In genomic region chr2:134282638-134283400, GRCh38 we compare ENCODE assay signal across 8 cellular contexts. TPM values are rescaled to one million over a fixed set of nuclear protein-coding genes. Genes with fewer than 3 reads are reported as not detected.
DNase-seq lines count a peak whose midpoint lies in the region; ATAC-seq, FAIRE-seq and TF ChIP-seq lines count a peak whose summit lies in the region.

No MANE protein-coding gene starts in this region.

- 6% methylated on average over 4 of the region's 4 CpGs for WGBS in GM12878 (ENCODE audit: insufficient coverage, insufficient replicate concordance, low lambda C conversion rate, missing lambda C conversion rate)

- CTCF ChIA-PET in GM12878 (lab: Yijun Ruan, JAX) = interaction anchor here (0.8 to 2.6 kb wide), 16 partner anchors 8 to 396 kb away, joined by 3 to 15 read pairs (median 4); partner anchors contain the start of gene MGAT5

- H3K4me1 ChIP-seq in GM12878 (ENCODE audit: control insufficient read depth, insufficient read depth, low read length) = peaks cover 87% of the 10 kb centered on the region
- H3K4me1 ChIP-seq in ascending aorta = peaks cover 0 to 6% of the 10 kb centered on the region in 2 donors

- POLR2A ChIA-PET in GM12878 (lab: Charles Lee) = interaction anchor here (0.6 to 1.0 kb wide), 5 partner anchors 9 to 167 kb away, joined by 3 to 8 read pairs (median 4); no protein-coding TSS in a partner anchor

- peak; percentile 90 for ATAC-seq in GM21515 (IDR thresholded peaks at IDR 0.05; ENCODE audit: unreplicated experiment)
- peak; percentile 91 for ATAC-seq in GM12878

- no peak overlapping the region; the same call in 1 of the 2 replicates for H3K4me3 ChIP-seq in GM12864 (ENCODE audit: low read depth, low read length)
- H3K4me3 ChIP-seq in Jurkat, Clone E6-1 (ENCODE audit: low read length) = no peak overlapping the region
- peak overlapping the region; percentile 47 for H3K4me3 ChIP-seq in GM12878
- H3K4me3 ChIP-seq in ascending aorta = no peak overlapping the region

- peaks cover 76% of the 10 kb centered on the region for H3K79me2 ChIP-seq in GM12878 (ENCODE audit: control insufficient read depth, insufficient read depth, low read length)

- TF ChIP-seq POLR2A in GM12878 (IDR thresholded peaks at IDR 0.05; ENCODE audit: low read depth, low read length) = 0 out of 2 replicates have a peak, but pooled peaks have one; percentile 40

- H3K36me3 ChIP-seq in GM12878 (ENCODE audit: control insufficient read depth in 2 of 2, insufficient read depth in 2 of 2, low read length in 1 of 2) (peaks cover 2 to 12% of the 10 kb centered on the region in 2 experiments; a peak in 2 of 4 replicates), ascending aorta (no peaks in the 10 kb centered on the region)

- DNase-seq in GM12864 (ENCODE audit: low read depth) = peak; percentile 94
- peak; percentile 90 for DNase-seq in Jurkat, Clone E6-1 (ENCODE audit: low read depth, low spot score)
- DNase-seq in GM12878 (ENCODE audit: low read depth, low spot score) = peak; percentile 96
- no peak for DNase-seq in NCI-H2107 treated with DMSO at 0.1 percent for 48 hours (lab: John Stamatoyannopoulos, UW; ENCODE audit: unreplicated experiment)
- DNase-seq in DMS79 (lab: John Stamatoyannopoulos, UW) = no peak
- DNase-seq in SK-N-DZ (ENCODE audit: low spot score) = no peak
- DNase-seq in ascending aorta (ENCODE audit: low spot score in 2 of 2) = no peak

- SMC1A ChIA-PET in GM12878 (lab: Charles Lee; ENCODE audit: uncharacterized antibody, unreplicated experiment) = interaction anchor here (0.6 to 3.9 kb wide), 24 partner anchors 8 to 164 kb away, joined by 3 to 36 read pairs (median 5); partner anchors contain the start of gene MGAT5

- peak overlapping the region; percentile 95 for H3K27ac ChIP-seq in GM12878 (ENCODE audit: control insufficient read depth, insufficient read depth)
- H3K27ac ChIP-seq in ascending aorta = no peak overlapping the region

- H4K20me1 ChIP-seq in GM12878 (ENCODE audit: control insufficient read depth, insufficient read depth) = no peaks in the 10 kb centered on the region

- TF ChIP-seq EP300 in GM12878 (IDR thresholded peaks at IDR 0.05; ENCODE audit: borderline replicate concordance in 1 of 2, control insufficient read depth in 1 of 2, low read depth in 2 of 2, low read length in 2 of 2) = peak; percentile 89 to 90

- H3K9me3 ChIP-seq in GM12878 (replicated peaks; ENCODE audit: control insufficient read depth, insufficient read depth, low read length) (no peaks in the 10 kb centered on the region), ascending aorta (no peaks in the 10 kb centered on the region)

- no peak for TF ChIP-seq RAD21 in GM12878 (IDR thresholded peaks at IDR 0.05; ENCODE audit: insufficient read depth, low read depth, low read length)

- peak; percentile 79 for FAIRE-seq in GM12878 (lab: Jason Lieb, UNC)

- RAD21 ChIA-PET in GM12878 (lab: Charles Lee; ENCODE audit: unreplicated experiment) = interaction anchor here (0.7 to 3.4 kb wide), 26 partner anchors 9 to 164 kb away, joined by 3 to 27 read pairs (median 6); partner anchors contain the start of gene MGAT5

- TF ChIP-seq CTCF in GM12864 (IDR thresholded peaks at IDR 0.05; ENCODE audit: low read depth, low read length, missing control alignments) = no peak
- TF ChIP-seq CTCF in GM12878 (IDR thresholded peaks at IDR 0.05 in 2 of 3, conservative IDR thresholded peaks at IDR 0.05 in 1 of 3; ENCODE audit: control insufficient read depth in 2 of 3, extremely low read depth in 1 of 3, insufficient read depth in 1 of 3, low read depth in 3 of 3, low read length in 3 of 3) = no peak
- TF ChIP-seq CTCF in ascending aorta (IDR thresholded peaks at IDR 0.05) = no peak

- peak overlapping the region; percentile 76 for H3K9ac ChIP-seq in GM12878 (ENCODE audit: control insufficient read depth, insufficient read depth, low read length)

- in situ Hi-C loops in GM12878 (cut with MboI) = no loop called here

- H2AFZ ChIP-seq in GM12878 (ENCODE audit: control insufficient read depth, low read depth, low read length) = no peak overlapping the region

- intact Hi-C loops in GM12878 (cut with micrococcal nuclease; ENCODE audit: unreplicated experiment) = loop anchor here (1.0 to 2.0 kb wide), 6 partner anchors 8 to 164 kb away; no protein-coding TSS in a partner anchor
- intact Hi-C loops in ascending aorta (cut with DNase I) = no loop called here

- H3K27me3 ChIP-seq in GM12878 (replicated peaks in 1 of 2; ENCODE audit: control insufficient read depth in 2 of 2, insufficient read depth in 2 of 2, low read length in 1 of 2) (no peaks in the 10 kb centered on the region), ascending aorta (no peaks in the 10 kb centered on the region)

- TSS peak; percentile 90 for BruUV-seq in GM12878 (replicated peaks; lab: Mats Ljungman, UMichigan)

- peak overlapping the region; percentile 86 for H3K4me2 ChIP-seq in GM12878 (ENCODE audit: control insufficient read depth, insufficient read depth)

TF ChIP-seq in GM12878, 131 proteins besides CTCF, POLR2A, EP300 and RAD21 (continues in another document):
- TF ChIP-seq MTA3 (IDR thresholded peaks at IDR 0.05; ENCODE audit: borderline replicate concordance, low read length) (peak; percentile 81), MEF2A (IDR thresholded peaks at IDR 0.05; ENCODE audit: insufficient read depth, low read depth, low read length) (peak; percentile 88), E4F1 (IDR thresholded peaks at IDR 0.05; ENCODE audit: borderline replicate concordance, partially characterized antibody) (no peak), RELB (IDR thresholded peaks at IDR 0.05; ENCODE audit: low read depth) (peak; percentile 92), ASH2L (IDR thresholded peaks at IDR 0.05; ENCODE audit: borderline replicate concordance, low read depth) (no peak), EGR1 (IDR thresholded peaks at IDR 0.05; ENCODE audit: borderline replicate concordance in 1 of 2, low read depth in 2 of 2, low read length in 2 of 2) (no peak), ELK1 (IDR thresholded peaks at IDR 0.05; ENCODE audit: low read depth, low read length) (no peak)

RNA-seq across cellular contexts. Expression of gene MGAT5, which starts 28.9 kb away (rescaled TPM):
- 12.4 TPM for polyA plus RNA-seq in Jurkat, Clone E6-1 (2012; ENCODE audit: insufficient read depth, insufficient read length)
- 135 and 137 TPM in 2 replicates for total RNA-seq in GM12878 (2013; cell fraction: nucleolus; rRNA removed)
- 54.3 and 54.6 TPM in 2 replicates for total RNA-seq in GM12878 (2014; rRNA removed)
- total RNA-seq in GM12878 (2014; rRNA removed; fragmentation: Illumina TruSeq; extraction: Trizol) = 53.7 and 54.0 TPM in 2 replicates
- total RNA-seq in GM12878 (2021) = 104 and 109 TPM in 2 replicates
- polyA plus RNA-seq in GM12878 (2011; ENCODE audit: low read depth) = 32.2 TPM
- polyA plus RNA-seq in GM12878 (2011; rRNA removed) = 30.1 and 31.5 TPM in 2 replicates
- 34.4 and 35.9 TPM in 2 replicates for polyA plus RNA-seq in GM12878 (2011; cell fraction: cytosol; rRNA removed)
- 27.6 and 27.9 TPM in 2 replicates for polyA plus RNA-seq in GM12878 (2011; cell fraction: nucleus; rRNA removed)
- polyA plus RNA-seq in GM12878 (2012) = 33.0 and 39.4 TPM in 2 replicates
- polyA plus RNA-seq in GM12878 (2014; fragmentation: Illumina TruSeq; extraction: Trizol) = 55.3 and 58.4 TPM in 2 replicates
- 1 to 10 TPM; 9.1 to 9.8 TPM for polyA plus RNA-seq in GM12878 (2014; fragmentation: Nextera tagmentation; extraction: Ambion mirVana)
- 40.2 and 40.9 TPM in 2 replicates for polyA plus RNA-seq in GM12878 (2014; rRNA removed)
- 1 to 10 TPM; 4.9 to 6.3 TPM for polyA plus RNA-seq in GM12878 (2016; fragmentation: Nextera tagmentation; extraction: Ambion mirVana)
- polyA minus RNA-seq in GM12878 (2011; rRNA and poly(A)+ RNA removed) = 126 and 130 TPM in 2 replicates
- 31.1 and 35.7 TPM in 2 replicates for polyA minus RNA-seq in GM12878 (2011; cell fraction: cytosol; rRNA and poly(A)+ RNA removed)
- 117 and 129 TPM in 2 replicates for polyA minus RNA-seq in GM12878 (2011; cell fraction: nucleus; rRNA and poly(A)+ RNA removed)
- polyA plus RNA-seq in SK-N-DZ (2014; cell fraction: cytosol; rRNA removed) = 37.1 and 55.6 TPM in 2 replicates
- polyA plus RNA-seq in SK-N-DZ (2014; cell fraction: nucleus; rRNA removed) = 20.4 and 23.6 TPM in 2 replicates
- total RNA-seq in ascending aorta = 15.4 TPM

Comparison
In these comparisons a context has a peak if more than half of its experiments do, and no peak if none do; other contexts are left out.
1. DNase-seq: peak in GM12864 (single experiment), Jurkat, Clone E6-1 (single experiment) and GM12878 (single experiment); none in NCI-H2107 treated with DMSO at 0.1 percent for 48 hours (single experiment), DMS79 (single experiment), SK-N-DZ (single experiment) and ascending aorta (0 of 2).